20 cellular contexts compared by ENCODE assay signal in genomic region chr9:5489630-5490484, GRCh38. TPM values are rescaled to one million over a fixed set of nuclear protein-coding genes. Genes with fewer than 3 reads are reported as not detected.
"Had no signal": no experiment of that assay in that cellular context is flagged by ENCODE, and none has a peak within 500 bp of the region (broad histone marks: within the 10 kb centered on the region; RNA-seq: fewer than 3 reads in every experiment).

No MANE protein-coding gene starts in this region.

- ATAC-seq: activated CD8-positive, alpha-beta T cell treated with anti-CD3 and anti-CD28 coated beads, Interleukin-2, amount 10 ng/mL, durations not matched to agents 7 days and 5 days; activated T-cell treated with anti-CD3 and anti-CD28 coated beads, Interleukin-2, amount 50 U/mL, for 4 hours; body of pancreas; left cardiac atrium; natural killer cell treated with Interleukin-12 subunit alpha and Interleukin-12 subunit beta and Interleukin-15 and Interleukin-18, amount 100 ng/mL, for 72 hours; right cardiac atrium; stimulated activated naive CD8-positive, alpha-beta T cell treated with anti-CD3 and anti-CD28 coated beads, Interleukin-15, amount 100 ng/mL, for 72 hours had no signal

- DNase-seq: activated CD4-positive, alpha-beta T cell treated with anti-CD3 and anti-CD28 coated beads, Interleukin-2, amount 10 ng/mL, durations not matched to agents 7 days and 5 days; activated CD8-positive, alpha-beta memory T cell treated with anti-CD3 and anti-CD28 coated beads, Interleukin-2, amount 50 U/mL, for 4 hours; activated CD8-positive, alpha-beta T cell treated with anti-CD3 and anti-CD28 coated beads, Interleukin-2, amount 10 ng/mL, durations not matched to agents 7 days and 5 days; activated naive CD4-positive, alpha-beta T cell treated with anti-CD3 and anti-CD28 coated beads for 36 hours; activated T-cell treated with anti-CD3 and anti-CD28 coated beads, Interleukin-2, amount 50 U/mL, for 4 hours; body of pancreas; head of caudate nucleus; immature natural killer cell; left cardiac atrium; nucleus accumbens; right cardiac atrium; stimulated activated CD4-positive, alpha-beta T cell treated with anti-CD3 and anti-CD28 coated beads, Interleukin-2, amount 100 ng/mL, for 48 hours; stimulated activated naive CD8-positive, alpha-beta T cell treated with anti-CD3 and anti-CD28 coated beads, Interleukin-15, amount 100 ng/mL, for 72 hours; SW 1271 had no signal

- H3K4me1 ChIP-seq: body of pancreas had no signal

- H3K27me3 ChIP-seq: body of pancreas had no signal

- H3K4me3 ChIP-seq: body of pancreas, lung had no signal

- FAIRE-seq: endometrium, frontal cortex had no signal

- H3K27ac ChIP-seq: body of pancreas had no signal

- H3K9me3 ChIP-seq: body of pancreas had no signal

RNA-seq across cellular contexts. Expression of gene PDCD1LG2, which starts 20.5 kb away (rescaled TPM):
- total RNA-seq: mesothelial cell of epicardium, progenitor cell of endocrine pancreas had no signal
